In genomic region chr5:139837711-139838380, GRCh38 we compare ENCODE assay signal across 19 cellular contexts. TPM values are rescaled to one million over a fixed set of nuclear protein-coding genes. Genes with fewer than 3 reads are reported as not detected.
"Had no signal": no experiment of that assay in that cellular context is flagged by ENCODE, and none has a peak within 500 bp of the region (broad histone marks: within the 10 kb centered on the region; RNA-seq: fewer than 3 reads in every experiment).

No MANE protein-coding gene starts in this region.

- H3K27me3 ChIP-seq: breast epithelium had no signal

- H3K9me3 Mint-ChIP-seq: activated CD4-positive, alpha-beta T cell treated with anti-CD3 and anti-CD28 coated beads, Interleukin-2, amount 10 ng/mL, durations not matched to agents 7 days and 5 days; activated naive CD4-positive, alpha-beta T cell treated with anti-CD3 and anti-CD28 coated beads for 36 hours; activated T-cell treated with anti-CD3 and anti-CD28 coated beads, Interleukin-2, amount 50 U/mL, for 24 hours; activated T-helper 2 cell treated with anti-CD3 and anti-CD28 coated beads, Interferon-gamma antibody, Interleukin-2, Interleukin-4, amounts not matched to agents 10 μg/mL and 5 μg/mL and 100 μg/mL, durations not matched to agents 14 hours and 24 hours and 36 hours; naive B cell had no signal

- H3K9me3 ChIP-seq: breast epithelium, left lung, neutrophil, stomach had no signal

- DNase-seq: activated CD4-positive, alpha-beta T cell treated with anti-CD3 and anti-CD28 coated beads, Interleukin-2, amount 10 ng/mL, durations not matched to agents 7 days and 5 days; activated CD4-positive, CD25-positive, alpha-beta regulatory T cell; activated CD8-positive, alpha-beta T cell treated with anti-CD3 and anti-CD28 coated beads, Interleukin-2, amount 10 ng/mL, durations not matched to agents 7 days and 5 days; activated naive CD4-positive, alpha-beta T cell treated with anti-CD3 and anti-CD28 coated beads for 36 hours; activated T-cell treated with anti-CD3 and anti-CD28 coated beads, Interleukin-2, amount 50 U/mL, for 24 hours; cerebellar nuclear complex; effector CD4-positive, alpha-beta T cell; mammary epithelial cell; naive B cell; stomach; T-helper 1 cell; T-helper 9 cell; trophoblast cell had no signal

- H3K4me1 Mint-ChIP-seq: activated CD4-positive, alpha-beta T cell treated with anti-CD3 and anti-CD28 coated beads, Interleukin-2, amount 10 ng/mL, durations not matched to agents 7 days and 5 days; naive B cell had no signal

- H3K4me3 Mint-ChIP-seq: activated CD4-positive, alpha-beta T cell treated with anti-CD3 and anti-CD28 coated beads, Interleukin-2, amount 10 ng/mL, durations not matched to agents 7 days and 5 days; activated CD8-positive, alpha-beta T cell treated with anti-CD3 and anti-CD28 coated beads, Interleukin-2, amount 10 ng/mL, durations not matched to agents 7 days and 5 days; activated naive CD4-positive, alpha-beta T cell treated with anti-CD3 and anti-CD28 coated beads for 36 hours; activated T-cell treated with anti-CD3 and anti-CD28 coated beads, Interleukin-2, amount 50 U/mL, for 24 hours; naive B cell had no signal

- H3K27ac ChIP-seq: breast epithelium, left lung, neutrophil, parathyroid adenoma, stomach had no signal

- H3K4me1 ChIP-seq: breast epithelium, left lung, parathyroid adenoma, stomach had no signal

- ATAC-seq: activated CD8-positive, alpha-beta T cell treated with anti-CD3 and anti-CD28 coated beads, Interleukin-2, amount 10 ng/mL, durations not matched to agents 7 days and 5 days; left lung had no signal

- H3K27ac Mint-ChIP-seq: activated CD4-positive, alpha-beta T cell treated with anti-CD3 and anti-CD28 coated beads, Interleukin-2, amount 10 ng/mL, durations not matched to agents 7 days and 5 days; activated CD8-positive, alpha-beta T cell treated with anti-CD3 and anti-CD28 coated beads, Interleukin-2, amount 10 ng/mL, durations not matched to agents 7 days and 5 days; activated naive CD4-positive, alpha-beta T cell treated with anti-CD3 and anti-CD28 coated beads for 36 hours; activated T-cell treated with anti-CD3 and anti-CD28 coated beads, Interleukin-2, amount 50 U/mL, for 24 hours; activated T-helper 2 cell treated with anti-CD3 and anti-CD28 coated beads, Interferon-gamma antibody, Interleukin-2, Interleukin-4, amounts not matched to agents 10 μg/mL and 5 μg/mL and 100 μg/mL, durations not matched to agents 14 hours and 24 hours and 36 hours; naive B cell had no signal

- H3K36me3 ChIP-seq: breast epithelium, left lung, neutrophil, stomach had no signal

- H3K4me3 ChIP-seq: breast epithelium, left lung, stomach had no signal

RNA-seq across cellular contexts. Expression of gene PSD2, which starts 42.2 kb away (rescaled TPM):
- total RNA-seq: activated CD4-positive, alpha-beta T cell treated with anti-CD3 and anti-CD28 coated beads, Interleukin-2, amount 10 ng/mL, durations not matched to agents 7 days and 5 days; activated CD8-positive, alpha-beta T cell treated with anti-CD3 and anti-CD28 coated beads, Interleukin-2, amount 10 ng/mL, durations not matched to agents 7 days and 5 days; activated naive CD4-positive, alpha-beta T cell treated with anti-CD3 and anti-CD28 coated beads for 36 hours; activated T-helper 2 cell treated with anti-CD3 and anti-CD28 coated beads, Interferon-gamma antibody, Interleukin-2, Interleukin-4, amounts not matched to agents 10 μg/mL and 5 μg/mL and 100 μg/mL, durations not matched to agents 14 hours and 24 hours and 36 hours had no signal
- polyA plus RNA-seq: keratinocyte, mammary epithelial cell had no signal
